In genomic region chr2:5725794-5726463, GRCh38 we compare ENCODE assay signal across 12 cellular contexts. TPM values are rescaled to one million over a fixed set of nuclear protein-coding genes. Genes with fewer than 3 reads are reported as not detected.
DNase-seq lines count a peak whose midpoint lies in the region; ATAC-seq and TF ChIP-seq lines count a peak whose summit lies in the region.
"Had no signal": no experiment of that assay in that cellular context is flagged by ENCODE, and none has a peak within 500 bp of the region (broad histone marks: within the 10 kb centered on the region; RNA-seq: fewer than 3 reads in every experiment).

No MANE protein-coding gene starts in this region.

- TF ChIP-seq CTCF in astrocyte of the spinal cord (IDR thresholded peaks at IDR 0.05; ENCODE audit: low read depth, low read length), result no peak
- TF ChIP-seq CTCF in psoas muscle (IDR thresholded peaks at IDR 0.05), result no peak

- H3K9me3 ChIP-seq in psoas muscle, result no peaks in the 10 kb centered on the region
- H3K9me3 ChIP-seq: prostate gland had no signal

- peaks cover 0 to 12% (median 0%) of the 10 kb centered on the region in 3 donors for H3K27me3 ChIP-seq in psoas muscle (ENCODE audit: insufficient read depth in 3 of 3, low read length in 2 of 3)

- peak; percentile 61 for DNase-seq in Daoy (ENCODE audit: low read depth)
- peak; percentile 55 for DNase-seq in astrocyte of the spinal cord (ENCODE audit: low read depth, low spot score)
- peak; percentile 4 for DNase-seq in inferior parietal cortex (ENCODE audit: extremely low spot score)
- DNase-seq in psoas muscle, result no peak
- no peak for DNase-seq in central memory CD4-positive, alpha-beta T cell
- DNase-seq in NCI-H1694 (lab: John Stamatoyannopoulos, UW), result no peak
- DNase-seq in NOMO-1 treated with DMSO at 0.1 percent for 48 hours (lab: John Stamatoyannopoulos, UW; ENCODE audit: unreplicated experiment), result no peak
- no peak for DNase-seq in NCI-H446 (lab: John Stamatoyannopoulos, UW)
- DNase-seq: activated CD8-positive, alpha-beta T cell treated with anti-CD3 and anti-CD28 coated beads for 36 hours; foreskin melanocyte; NCI-H524 had no signal

- ATAC-seq in psoas muscle, result no peak
- ATAC-seq: activated CD8-positive, alpha-beta T cell treated with anti-CD3 and anti-CD28 coated beads for 36 hours had no signal

- in situ Hi-C loops in astrocyte of the spinal cord (cut with HindIII; ENCODE audit: low sequenced_read_pairs), result no loop called here

- H3K27ac ChIP-seq in psoas muscle, result no peak overlapping the region
- H3K27ac ChIP-seq: prostate gland had no signal

- no peaks in the 10 kb centered on the region for H3K36me3 ChIP-seq in psoas muscle (ENCODE audit: insufficient read depth in 1 of 2, low read depth in 1 of 2)
- H3K36me3 ChIP-seq: prostate gland had no signal

- H3K4me1 ChIP-seq in psoas muscle, result no peaks in the 10 kb centered on the region
- H3K4me1 ChIP-seq: prostate gland had no signal

- H3K4me3 ChIP-seq in astrocyte of the spinal cord (ENCODE audit: low read depth, low read length) (peak overlapping the region; percentile 30), psoas muscle (peak overlapping the region; percentile 16)
- H3K4me3 ChIP-seq: prostate gland had no signal

- WGBS in psoas muscle, 3 donors, result 10 to 16% (median 11%) methylated on average over 23 of the region's 23 CpGs

- intact Hi-C loops in psoas muscle (cut with DNase I), result no loop called here

RNA-seq across cellular contexts. Expression of gene SOX11, which starts 33.7 kb away (rescaled TPM):
- 11.0 and 11.2 TPM in 2 replicates for total RNA-seq in Daoy (2014; rRNA removed; shearing (Covaris generic))
- total RNA-seq in psoas muscle, result under 1 TPM; 0.02 to 0.43 (median 0.05) TPM
- polyA plus RNA-seq in psoas muscle, result under 1 TPM in 2 of 3 donors, not detected in 1; 0.01 to 0.13 TPM
- total RNA-seq: activated CD8-positive, alpha-beta T cell treated with anti-CD3 and anti-CD28 coated beads for 36 hours; prostate gland had no signal

Comparison
In these comparisons a context has a peak if more than half of its experiments do, and no peak if none do; other contexts are left out.
1. DNase-seq: peak in Daoy (single experiment), astrocyte of the spinal cord (single experiment) and inferior parietal cortex (single experiment); none in psoas muscle (0 of 2), central memory CD4-positive, alpha-beta T cell (single experiment), NCI-H1694 (single experiment), NOMO-1 treated with DMSO at 0.1 percent for 48 hours (single experiment) and NCI-H446 (0 of 2).